In genomic region chr19:16119075-16119857, GRCh38 we compare ENCODE assay signal across 14 cellular contexts. TPM values are rescaled to one million over a fixed set of nuclear protein-coding genes. Genes with fewer than 3 reads are reported as not detected.
A peak's percentile ranks its signal among the peaks of the same experiment; 100 is the strongest.
DNase-seq lines count a peak whose midpoint lies in the region; ATAC-seq and TF ChIP-seq lines count a peak whose summit lies in the region.
"Not testable (repeated sequence)": the region's sequence is repeated elsewhere in the genome, so short reads cannot be mapped to it uniquely, and the experiment has no call there.
"Had no signal": no experiment of that assay in that cellular context is flagged by ENCODE, and none has a peak within 500 bp of the region (broad histone marks: within the 10 kb centered on the region; RNA-seq: fewer than 3 reads in every experiment).

No MANE protein-coding gene starts in this region.

- peak overlapping the region; percentile 94 for H3K27ac Mint-ChIP-seq in stimulated activated naive CD8-positive, alpha-beta T cell treated with anti-CD3 and anti-CD28 coated beads, Interleukin-15, Interleukin-2, amounts not matched to agents 100 ng/mL and 50 ng/mL, for 24 hours

- H3K36me3 ChIP-seq in DOHH2 (ENCODE audit: control insufficient read depth, low read length) (peaks cover 84% of the 10 kb centered on the region), muscle layer of duodenum (ENCODE audit: control insufficient read depth in 1 of 2, insufficient read depth in 2 of 2, low read length in 2 of 2) (peaks cover 27 to 50% of the 10 kb centered on the region in 2 donors)
- not testable (repeated sequence) for H3K36me3 ChIP-seq in SU-DHL-6 (ENCODE audit: low read length)
- peaks cover 49% of the 10 kb centered on the region for H3K36me3 ChIP-seq in effector memory CD4-positive, alpha-beta T cell (ENCODE audit: control insufficient read depth, insufficient read depth, low read length)

- not testable (repeated sequence) for H2AFZ ChIP-seq in SU-DHL-6 (ENCODE audit: low read depth, low read length, severe bottlenecking)

- H3K9me3 ChIP-seq in DOHH2 (ENCODE audit: control insufficient read depth, insufficient read depth, low read length); SU-DHL-6 (ENCODE audit: insufficient read depth, low read length); effector memory CD4-positive, alpha-beta T cell (ENCODE audit: control insufficient read depth, low read length); muscle layer of duodenum (ENCODE audit: control insufficient read depth in 1 of 2, low read length in 2 of 2): not testable (repeated sequence)

- H3K4me1 ChIP-seq in DOHH2 (ENCODE audit: control insufficient read depth, low read length): peaks cover 58% of the 10 kb centered on the region
- not testable (repeated sequence) for H3K4me1 ChIP-seq in effector memory CD4-positive, alpha-beta T cell (ENCODE audit: control insufficient read depth, insufficient read depth, low read length, poor library complexity, severe bottlenecking); muscle layer of duodenum (ENCODE audit: control insufficient read depth in 1 of 2, insufficient read depth in 2 of 2, low read length in 2 of 2)

- not testable (repeated sequence) for H3K27me3 ChIP-seq in DOHH2 (ENCODE audit: control insufficient read depth, low read length); SU-DHL-6 (ENCODE audit: low read length); effector memory CD4-positive, alpha-beta T cell (replicated peaks; ENCODE audit: control insufficient read depth, insufficient read depth, low read length, poor library complexity, severe bottlenecking); muscle layer of duodenum (ENCODE audit: low read depth, low read length)

- not testable (repeated sequence) for H3K9me3 Mint-ChIP-seq in activated T-cell treated with anti-CD3 and anti-CD28 coated beads, Interleukin-2, amount 50 U/mL, for 4 hours; stimulated activated naive CD8-positive, alpha-beta T cell treated with anti-CD3 and anti-CD28 coated beads, Interleukin-15, Interleukin-2, amounts not matched to agents 100 ng/mL and 50 ng/mL, for 24 hours

- peak overlapping the region; percentile 89 for H3K4me2 ChIP-seq in DOHH2 (ENCODE audit: low read length)
- peak overlapping the region; percentile 66 for H3K4me2 ChIP-seq in SU-DHL-6 (ENCODE audit: low read depth, low read length, poor library complexity, severe bottlenecking)

- not testable (repeated sequence) for TF ChIP-seq CTCF in DOHH2 (IDR thresholded peaks at IDR 0.05; ENCODE audit: low read depth, low read length, poor library complexity, severe bottlenecking); SU-DHL-6 (IDR thresholded peaks at IDR 0.05; ENCODE audit: insufficient read depth, low read length, poor library complexity, severe bottlenecking)

- H3K36me3 Mint-ChIP-seq in activated T-cell treated with anti-CD3 and anti-CD28 coated beads, Interleukin-2, amount 50 U/mL, for 4 hours (ENCODE audit: insufficient read depth): peaks cover 20% of the 10 kb centered on the region
- peaks cover 61% of the 10 kb centered on the region for H3K36me3 Mint-ChIP-seq in stimulated activated naive CD8-positive, alpha-beta T cell treated with anti-CD3 and anti-CD28 coated beads, Interleukin-15, Interleukin-2, amounts not matched to agents 100 ng/mL and 50 ng/mL, for 24 hours (ENCODE audit: low read depth)

- H3F3A ChIP-seq in DOHH2 (ENCODE audit: control insufficient read depth, insufficient read depth) (peaks cover 13% of the 10 kb centered on the region), SU-DHL-6 (ENCODE audit: insufficient read depth) (peaks cover 36% of the 10 kb centered on the region)

- H3K27ac ChIP-seq in DOHH2 (ENCODE audit: low read depth, low read length) (peak overlapping the region; percentile 94), SU-DHL-6 (ENCODE audit: low read depth, low read length) (peak overlapping the region; percentile 98), muscle layer of duodenum (ENCODE audit: low read length) (peak overlapping the region; percentile 49)
- H3K27ac ChIP-seq in effector memory CD4-positive, alpha-beta T cell (ENCODE audit: insufficient read depth, low read length, poor library complexity, severe bottlenecking): peak overlapping the region; percentile 56

- peak overlapping the region; percentile 49 for H3K4me3 Mint-ChIP-seq in activated T-cell treated with anti-CD3 and anti-CD28 coated beads, Interleukin-2, amount 50 U/mL, for 4 hours
- H3K4me3 Mint-ChIP-seq in stimulated activated naive CD8-positive, alpha-beta T cell treated with anti-CD3 and anti-CD28 coated beads, Interleukin-15, Interleukin-2, amounts not matched to agents 100 ng/mL and 50 ng/mL, for 24 hours: peak overlapping the region; percentile 66

- H3K9ac ChIP-seq in SU-DHL-6 (ENCODE audit: low read length): peak overlapping the region; percentile 41; the same call in 1 of the 2 replicates

- peaks cover 73% of the 10 kb centered on the region for H3K79me2 ChIP-seq in DOHH2 (ENCODE audit: control insufficient read depth, low read length)
- H3K79me2 ChIP-seq in SU-DHL-6 (ENCODE audit: insufficient read depth, low read length): peaks cover 48% of the 10 kb centered on the region

- peaks cover 49% of the 10 kb centered on the region for H3K4me1 Mint-ChIP-seq in activated T-cell treated with anti-CD3 and anti-CD28 coated beads, Interleukin-2, amount 50 U/mL, for 4 hours (ENCODE audit: low read depth)
- peaks cover 63% of the 10 kb centered on the region for H3K4me1 Mint-ChIP-seq in stimulated activated naive CD8-positive, alpha-beta T cell treated with anti-CD3 and anti-CD28 coated beads, Interleukin-15, Interleukin-2, amounts not matched to agents 100 ng/mL and 50 ng/mL, for 24 hours (ENCODE audit: low read depth)

- H3K4me3 ChIP-seq in DOHH2 (ENCODE audit: low read length): peak overlapping the region; percentile 68
- H3K4me3 ChIP-seq in SU-DHL-6 (ENCODE audit: insufficient read depth, low read length, poor library complexity, severe bottlenecking): peak overlapping the region; percentile 30
- not testable (repeated sequence) for H3K4me3 ChIP-seq in effector memory CD4-positive, alpha-beta T cell (ENCODE audit: insufficient read depth, low read depth, low read length, poor library complexity, severe bottlenecking); muscle layer of duodenum (ENCODE audit: low read depth in 1 of 2, low read length in 2 of 2)

- DNase-seq in Kasumi-1 (lab: John Stamatoyannopoulos, UW): peak; percentile 9 to 23
- DNase-seq in activated T-cell treated with anti-CD3 and anti-CD28 coated beads, Interleukin-2, amount 50 U/mL, for 4 hours: not testable (repeated sequence)
- DNase-seq in effector memory CD4-positive, alpha-beta T cell: peak in 1 of 3 donors; percentile 18

- H3K9me2 ChIP-seq in DOHH2 (replicated peaks; ENCODE audit: control insufficient read depth, low read length); SU-DHL-6 (replicated peaks; ENCODE audit: insufficient read depth, low read length): not testable (repeated sequence)

- ATAC-seq in GM19395 (IDR thresholded peaks at IDR 0.05; ENCODE audit: unreplicated experiment): peak; percentile 33
- ATAC-seq in activated T-cell treated with anti-CD3 and anti-CD28 coated beads, Interleukin-2, amount 50 U/mL, for 4 hours: peak; percentile 71 to 74

- H4K20me1 ChIP-seq in DOHH2 (ENCODE audit: control insufficient read depth, insufficient read depth, low read depth, low read length); SU-DHL-6 (ENCODE audit: low read depth, low read length): not testable (repeated sequence)

- not testable (repeated sequence) for H3K27me3 Mint-ChIP-seq in activated T-cell treated with anti-CD3 and anti-CD28 coated beads, Interleukin-2, amount 50 U/mL, for 4 hours (ENCODE audit: low read depth); stimulated activated naive CD8-positive, alpha-beta T cell treated with anti-CD3 and anti-CD28 coated beads, Interleukin-15, Interleukin-2, amounts not matched to agents 100 ng/mL and 50 ng/mL, for 24 hours

RNA-seq across cellular contexts. Expression of gene RAB8A, which starts 7.6 kb away (rescaled TPM):
- total RNA-seq in activated T-cell treated with anti-CD3 and anti-CD28 coated beads, Interleukin-2, amount 50 U/mL, for 4 hours: 100 to 1,000 TPM; 140 to 167 (median 153) TPM

RNA-seq across cellular contexts. Expression of gene HSH2D, which starts 24.2 kb away (rescaled TPM):
- 1 to 10 TPM; 5.7 to 9.2 (median 7.0) TPM for total RNA-seq in activated T-cell treated with anti-CD3 and anti-CD28 coated beads, Interleukin-2, amount 50 U/mL, for 4 hours
- total RNA-seq: RPMI7951 had no signal

RNA-seq across cellular contexts. Expression of gene TPM4, which starts 43.0 kb away (rescaled TPM):
- 100 to 1,000 TPM; 153 to 177 (median 168) TPM for total RNA-seq in activated T-cell treated with anti-CD3 and anti-CD28 coated beads, Interleukin-2, amount 50 U/mL, for 4 hours

RNA-seq across cellular contexts. Expression of gene CIB3, which starts 54.1 kb away (rescaled TPM):
- not detected for total RNA-seq in activated T-cell treated with anti-CD3 and anti-CD28 coated beads, Interleukin-2, amount 50 U/mL, for 4 hours
- total RNA-seq: HT-29; lower leg skin; MCF 10A; right cardiac atrium; RPMI7951; T-helper 2 cell treated with Interferon-gamma antibody and Interleukin-4, amounts not matched to agents 100 ng/mL and 5 ng/mL, for 36 hours had no signal
